ENCODE assay signal across 22 cellular contexts in the genomic region with DNA sequence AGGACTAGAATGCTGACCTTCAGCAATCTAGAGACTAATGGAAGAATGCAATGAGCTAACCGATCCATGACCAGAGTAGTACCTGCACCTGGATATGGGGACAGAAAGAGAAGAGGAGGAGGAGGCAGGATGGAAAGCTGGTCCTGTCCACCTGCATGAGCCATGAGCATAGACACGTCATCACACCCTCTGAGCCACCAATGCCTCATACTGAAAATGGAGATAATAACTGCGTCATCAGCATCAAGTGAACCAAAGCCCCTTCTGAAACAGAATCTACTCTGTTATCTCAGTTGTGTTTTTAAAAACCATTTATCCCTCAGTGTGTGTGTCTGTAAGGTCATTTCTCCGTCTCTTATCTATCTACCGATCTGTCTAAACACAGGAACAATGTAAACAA.
"Had no signal": no experiment of that assay in that cellular context is flagged by ENCODE, and none has a peak within 500 bp of the region (broad histone marks: within the 10 kb centered on the region; RNA-seq: fewer than 3 reads in every experiment).

No MANE protein-coding gene starts in this region.

- H3K27me3 Mint-ChIP-seq: IgD-negative memory B cell had no signal

- H3K9ac ChIP-seq: KMS-11 had no signal

- ATAC-seq: K562 had no signal

- H3K27ac Mint-ChIP-seq: IgD-negative memory B cell had no signal

- H3K36me3 ChIP-seq: SJSA1 had no signal

- H3K4me3 ChIP-seq: K562, SJSA1, SK-N-MC had no signal

- H3K4me3 Mint-ChIP-seq: IgD-negative memory B cell had no signal

- H3K36me3 Mint-ChIP-seq: IgD-negative memory B cell had no signal

- H3K27ac ChIP-seq: KMS-11, SK-N-MC had no signal

- DNase-seq: Kasumi-1, MM.1S, NCI-H1092 treated with DMSO at 0.1 percent for 48 hours, NCI-H1436, NCI-H187, NCI-H2029, NCI-H2081 treated with DMSO at 0.1 percent for 48 hours, NCI-H2171, NCI-H226, NCI-H446, NCI-H510A, NCI-H524 treated with DMSO at 0.1 percent for 48 hours, NCI-H69, NCI-H774, Right ventricle myocardium superior, RPMI8226, SIG-M5 had no signal

- H3K9me3 ChIP-seq: SJSA1 had no signal

- H3K27me3 ChIP-seq: SJSA1 had no signal

- H3K4me1 Mint-ChIP-seq: IgD-negative memory B cell had no signal
